In the genomic region with DNA sequence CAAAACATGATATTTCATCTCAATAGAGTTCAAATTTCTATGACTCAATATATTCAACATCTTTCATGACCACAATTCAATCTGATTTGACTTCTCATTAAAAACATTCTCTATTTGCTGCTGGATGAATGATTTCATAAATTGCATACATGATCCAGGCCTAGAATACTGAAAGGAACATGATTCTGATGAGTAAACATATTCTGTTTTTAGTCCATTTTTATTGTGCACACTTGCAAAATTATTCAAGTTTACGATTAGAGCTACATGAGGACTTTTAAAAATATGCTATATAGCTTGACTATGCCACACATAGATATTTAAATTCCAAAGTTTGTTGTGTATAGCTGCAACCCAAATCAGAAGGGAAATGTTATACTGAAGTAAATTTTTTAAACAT, we compare ENCODE assay signal across 27 cellular contexts.
"Had no signal": no experiment of that assay in that cellular context is flagged by ENCODE, and none has a peak within 500 bp of the region (broad histone marks: within the 10 kb centered on the region; RNA-seq: fewer than 3 reads in every experiment).

No MANE protein-coding gene starts in this region.

- H3K4me3 ChIP-seq: stomach, suprapubic skin, testis, thoracic aorta, thyroid gland, tibial artery, tibial nerve, transverse colon, upper lobe of left lung, upper lobe of right lung, uterus, vagina had no signal

- FAIRE-seq: urothelium cell line had no signal

- H3K9me3 ChIP-seq: stomach, suprapubic skin, testis, thoracic aorta, thyroid gland, tibial artery, tibial nerve, transverse colon, upper lobe of left lung, upper lobe of right lung, uterus, vagina had no signal

- H3K4me1 ChIP-seq: stomach, suprapubic skin, testis, tibial artery, tibial nerve, upper lobe of left lung, upper lobe of right lung, uterus, vagina had no signal

- H3K27ac ChIP-seq: stomach, suprapubic skin, testis, thoracic aorta, thyroid gland, tibial artery, tibial nerve, transverse colon, upper lobe of left lung, upper lobe of right lung, uterus, vagina had no signal

- DNase-seq: stimulated activated CD4-positive, alpha-beta T cell treated with anti-CD3 and anti-CD28 coated beads, Interleukin-2, amount 100 ng/mL, for 48 hours; stimulated activated CD4-positive, alpha-beta T cell treated with anti-CD3 and anti-CD28 coated beads, Interleukin-4, amount 100 ng/mL, for 1 hour; stimulated activated CD4-positive, alpha-beta T cell treated with anti-CD3 and anti-CD28 coated beads, Interleukin-4, amount 100 ng/mL, for 24 hours; stimulated activated CD4-positive, alpha-beta T cell treated with anti-CD3 and anti-CD28 coated beads, Interleukin-4, amount 100 ng/mL, for 4 hours; stimulated activated CD8-positive, alpha-beta memory T cell treated with anti-CD3 and anti-CD28 coated beads, Interleukin-4, amount 100 ng/mL, for 48 hours; stimulated activated naive B cell treated with anti-CD40 and anti-IgM and Interleukin-4, amounts not matched to agents 10 μg/mL and 1 μg/mL and 100 μg/mL, for 72 hours; stimulated activated naive CD4-positive, alpha-beta T cell; stimulated activated naive CD4-positive, alpha-beta T cell treated with Interleukin-2 at 50 U/mL for 16 hours; stimulated activated naive CD8-positive, alpha-beta T cell treated with anti-CD3 and anti-CD28 coated beads, Interleukin-15, amount 100 ng/mL, for 72 hours; stimulated activated naive CD8-positive, alpha-beta T cell treated with anti-CD3 and anti-CD28 coated beads, Interleukin-15, Interleukin-2, amounts not matched to agents 100 U/mL and 50 U/mL, for 24 hours; stomach; substantia nigra; testis; thyroid gland; tibial artery; transverse colon; trophoblast cell; upper lobe of left lung; upper lobe of right lung; uterus had no signal

- ATAC-seq: stimulated activated effector memory CD8-positive, alpha-beta T cell treated with anti-CD3 and anti-CD28 coated beads, Interleukin-12 subunit alpha, Interleukin-12 subunit beta, amount 100 ng/mL, for 72 hours; stimulated activated memory B cell treated with anti-CD40 and anti-IgM and Interleukin-4, amounts not matched to agents 10 μg/mL and 1 μg/mL and 100 μg/mL, for 72 hours; stimulated activated naive B cell treated with anti-CD40 and anti-IgM and Interleukin-4, amounts not matched to agents 10 μg/mL and 1 μg/mL and 100 μg/mL, for 72 hours; stimulated activated naive CD8-positive, alpha-beta T cell treated with anti-CD3 and anti-CD28 coated beads, Interleukin-15, amount 100 ng/mL, for 72 hours; stimulated activated naive CD8-positive, alpha-beta T cell treated with anti-CD3 and anti-CD28 coated beads, Interleukin-15, Interleukin-2, amounts not matched to agents 100 U/mL and 50 U/mL, for 24 hours; upper lobe of right lung had no signal

- H3K36me3 ChIP-seq: stomach, suprapubic skin, thoracic aorta, thyroid gland, tibial artery, tibial nerve, transverse colon, upper lobe of left lung, upper lobe of right lung, uterus, vagina had no signal

- H3K27me3 ChIP-seq: stomach, suprapubic skin, testis, thyroid gland, tibial artery, tibial nerve, transverse colon, upper lobe of left lung, upper lobe of right lung, uterus, vagina had no signal
